Comparison of ENCODE assay signal across 1 cellular context in genomic region chr13:94431987-94432386, GRCh38.
TF ChIP-seq lines count a peak whose summit lies in the region.

No MANE protein-coding gene starts in this region.

TF ChIP-seq in GM23338, 12 proteins besides CTCF, POLR2A, EP300 and RAD21 (continued from another document):
- TF ChIP-seq ZNF462 (CRISPR knock-in tag; IDR thresholded peaks at IDR 0.05) (no peak), ETS1 (IDR thresholded peaks at IDR 0.05) (no peak), ZNF331 (CRISPR knock-in tag; IDR thresholded peaks at IDR 0.05; ENCODE audit: low read depth) (no peak), EZH2 (IDR thresholded peaks at IDR 0.05; ENCODE audit: low read depth, unreplicated experiment) (no peak)
